In the genomic region with DNA sequence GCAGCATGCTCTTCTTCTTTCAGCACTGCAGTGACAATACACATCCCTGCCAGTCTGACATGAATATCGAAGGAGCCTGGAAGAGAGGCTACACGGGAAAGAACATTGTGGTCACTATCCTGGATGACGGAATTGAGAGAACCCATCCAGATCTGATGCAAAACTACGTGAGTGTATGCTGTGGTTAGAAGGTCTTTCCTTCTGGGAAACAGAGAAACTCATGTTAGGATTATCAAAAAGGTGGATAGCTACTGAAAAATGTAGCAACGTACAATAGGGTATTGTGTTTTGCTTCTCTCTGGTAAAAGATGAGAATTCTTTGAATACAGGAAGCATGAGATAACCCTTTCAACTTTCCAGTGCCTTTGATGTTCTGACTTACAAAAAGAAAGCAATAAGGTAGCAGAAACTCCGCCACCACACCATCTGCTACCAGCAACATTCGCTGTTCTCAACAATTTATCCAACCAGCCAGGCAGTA, we compare ENCODE assay signal across 11 cellular contexts.
DNase-seq lines count a peak whose midpoint lies in the region; ATAC-seq lines count a peak whose summit lies in the region.
"Had no signal": no experiment of that assay in that cellular context is flagged by ENCODE, and none has a peak within 500 bp of the region (broad histone marks: within the 10 kb centered on the region; RNA-seq: fewer than 3 reads in every experiment).

No MANE protein-coding gene starts in this region.

- H3K27ac ChIP-seq in HUES48 (ENCODE audit: low read depth, low read length): peak overlapping the region; percentile 22
- H3K27ac ChIP-seq: GM23248 had no signal

- no peak overlapping the region for H3K9ac ChIP-seq in HUES48 (ENCODE audit: low read depth, low read length)
- H3K9ac ChIP-seq: GM23248 had no signal

- H3K9me3 ChIP-seq in HUES48 (ENCODE audit: control insufficient read depth, insufficient read depth, low read length): no peaks in the 10 kb centered on the region

- peaks cover 6% of the 10 kb centered on the region for H3K36me3 Mint-ChIP-seq in activated CD4-positive, alpha-beta T cell treated with anti-CD3 and anti-CD28 coated beads for 36 hours (ENCODE audit: low read depth)

- intact Hi-C loops in activated CD4-positive, alpha-beta T cell treated with anti-CD3 and anti-CD28 coated beads for 36 hours (cut with DNase I, micrococcal nuclease): loop anchor here (1.0 to 10.0 kb wide), 5 partner anchors 31 to 999 kb away; a partner anchor contains a TSS
- intact Hi-C loops in sciatic nerve (cut with DNase I): no loop called here

- CTCF ChIA-PET in activated CD4-positive, alpha-beta T cell treated with anti-CD3 and anti-CD28 coated beads for 36 hours (lab: Charles Lee): no interaction called here

- no peak overlapping the region for H3K4me3 ChIP-seq in HUES48 (ENCODE audit: low read depth, low read length)
- H3K4me3 ChIP-seq: GM23248 had no signal

- H3K4me1 ChIP-seq in HUES48 (ENCODE audit: control insufficient read depth, insufficient read depth, low read length): peaks cover 29% of the 10 kb centered on the region

- peaks cover 89% of the 10 kb centered on the region for H3K4me1 Mint-ChIP-seq in activated CD4-positive, alpha-beta T cell treated with anti-CD3 and anti-CD28 coated beads for 36 hours

- H3K27ac Mint-ChIP-seq in activated CD4-positive, alpha-beta T cell treated with anti-CD3 and anti-CD28 coated beads for 36 hours: peak overlapping the region; percentile 88
- H3K27ac Mint-ChIP-seq: brain had no signal

- peak; percentile 63 for DNase-seq in activated CD4-positive, alpha-beta T cell treated with anti-CD3 and anti-CD28 coated beads for 36 hours
- peak; percentile 79 for DNase-seq in astrocyte of the hippocampus (ENCODE audit: low read depth, low spot score)
- no peak for DNase-seq in sciatic nerve (ENCODE audit: low spot score)
- no peak for DNase-seq in NCI-H1436 treated with DMSO at 0.1 percent for 48 hours (lab: John Stamatoyannopoulos, UW)
- DNase-seq: GM23248, NCI-H1092 treated with DMSO at 0.1 percent for 48 hours, T1000 had no signal

- H3K27me3 Mint-ChIP-seq in activated CD4-positive, alpha-beta T cell treated with anti-CD3 and anti-CD28 coated beads for 36 hours: no peaks in the 10 kb centered on the region

- H3K36me3 ChIP-seq in HUES48 (ENCODE audit: control insufficient read depth, insufficient read depth, low read length): peaks cover 3% of the 10 kb centered on the region

- peak overlapping the region; percentile 56 for H3K4me3 Mint-ChIP-seq in activated CD4-positive, alpha-beta T cell treated with anti-CD3 and anti-CD28 coated beads for 36 hours
- H3K4me3 Mint-ChIP-seq: brain had no signal

- H3K27me3 ChIP-seq in HUES48 (ENCODE audit: control insufficient read depth, insufficient read depth, low read length): no peaks in the 10 kb centered on the region

- ATAC-seq in activated CD4-positive, alpha-beta T cell treated with anti-CD3 and anti-CD28 coated beads for 36 hours: peak; percentile 83
- ATAC-seq in sciatic nerve (peak; percentile 55), HG02759 (IDR thresholded peaks at IDR 0.05; ENCODE audit: unreplicated experiment) (no peak), HG03469 (IDR thresholded peaks at IDR 0.05; ENCODE audit: unreplicated experiment) (no peak)

- POLR2A ChIA-PET in activated CD4-positive, alpha-beta T cell treated with anti-CD3 and anti-CD28 coated beads for 36 hours (lab: Charles Lee): no interaction called here

- no peaks in the 10 kb centered on the region for H3K9me3 Mint-ChIP-seq in activated CD4-positive, alpha-beta T cell treated with anti-CD3 and anti-CD28 coated beads for 36 hours (ENCODE audit: low read depth)

Comparison
In these comparisons a context has a peak if more than half of its experiments do, and no peak if none do; other contexts are left out.
1. ATAC-seq: peak in activated CD4-positive, alpha-beta T cell treated with anti-CD3 and anti-CD28 coated beads for 36 hours (single experiment) and sciatic nerve (single experiment); none in HG02759 (single experiment) and HG03469 (single experiment).
2. DNase-seq: peak in activated CD4-positive, alpha-beta T cell treated with anti-CD3 and anti-CD28 coated beads for 36 hours (single experiment) and astrocyte of the hippocampus (single experiment); none in sciatic nerve (single experiment) and NCI-H1436 treated with DMSO at 0.1 percent for 48 hours (single experiment).